Comparison of ENCODE assay signal across 1 cellular context in genomic region chr7:84700563-84701370, GRCh38.
TF ChIP-seq lines count a peak whose summit lies in the region.

No MANE protein-coding gene starts in this region.

TF ChIP-seq in K562, 482 proteins besides CTCF, POLR2A, EP300 and RAD21 (continued from another document):
- no peak for TF ChIP-seq ATF2 (CRISPR knock-in tag; IDR thresholded peaks at IDR 0.05)
- no peak for TF ChIP-seq LEF1 (IDR thresholded peaks at IDR 0.05)
- TF ChIP-seq ARID1B (IDR thresholded peaks at IDR 0.05): no peak
- TF ChIP-seq E4F1 (CRISPR knock-in tag; IDR thresholded peaks at IDR 0.05; ENCODE audit: borderline replicate concordance): no peak
- TF ChIP-seq ZNF785 (CRISPR knock-in tag; IDR thresholded peaks at IDR 0.05): no peak
